Comparison of ENCODE assay signal across 40 cellular contexts in the genomic region with DNA sequence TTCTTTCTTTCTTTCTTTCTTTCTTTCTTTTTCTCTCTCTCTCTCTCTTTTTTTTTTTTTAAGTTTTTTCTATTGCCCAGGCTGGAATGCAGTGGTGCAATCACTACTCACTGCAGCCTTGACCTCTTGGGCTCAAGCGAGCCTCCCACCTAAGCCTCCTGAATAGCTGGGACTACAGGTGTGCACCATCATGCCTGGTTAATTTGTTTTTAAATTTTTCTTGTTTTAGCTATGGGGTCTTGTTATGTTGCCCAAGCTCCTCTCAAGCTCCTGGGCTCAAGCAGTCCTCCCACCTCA.
"Had no signal": no experiment of that assay in that cellular context is flagged by ENCODE, and none has a peak within 500 bp of the region (broad histone marks: within the 10 kb centered on the region; RNA-seq: fewer than 3 reads in every experiment).

No MANE protein-coding gene starts in this region.

- H3K9me3 Mint-ChIP-seq: activated naive CD4-positive, alpha-beta T cell treated with anti-CD3 and anti-CD28 coated beads for 36 hours; activated naive CD4-positive, alpha-beta T cell treated with anti-CD3 and anti-CD28 coated beads, Interleukin-2, amount 10 ng/mL, durations not matched to agents 7 days and 5 days; activated naive CD4-positive, alpha-beta T cell treated with anti-CD3 and anti-CD28 coated beads, Interleukin-2, amount 50 U/mL, for 24 hours; activated naive CD4-positive, alpha-beta T cell treated with anti-CD3 and anti-CD28 coated beads, Interleukin-2, amount 50 U/mL, for 72 hours; activated naive CD8-positive, alpha-beta T cell treated with anti-CD3 and anti-CD28 coated beads for 36 hours; activated naive CD8-positive, alpha-beta T cell treated with anti-CD3 and anti-CD28 coated beads, Interleukin-2, amount 10 ng/mL, durations not matched to agents 7 days and 5 days; activated naive CD8-positive, alpha-beta T cell treated with anti-CD3 and anti-CD28 coated beads, Interleukin-2, amount 50 U/mL, for 24 hours; activated T-cell treated with anti-CD3 and anti-CD28 coated beads, Interleukin-2, amount 50 U/mL, for 24 hours; activated T-cell treated with anti-CD3 and anti-CD28 coated beads, Interleukin-2, amount 50 U/mL, for 4 hours; activated T-cell treated with anti-CD3 and anti-CD28 coated beads, Interleukin-2, amount 50 U/mL, for 72 hours; activated T-helper 1 cell treated with anti-CD3 and anti-CD28 coated beads, Interleukin-12 subunit alpha, Interleukin-12 subunit beta, Interleukin-2, Interleukin-4 antibody, amounts not matched to agents 30 ng/mL and 10 ng/mL and 1 ng/mL, durations not matched to agents 14 hours and 24 hours and 36 hours; activated T-helper 17 cell treated with anti-CD3 and anti-CD28 coated beads, Interleukin-2, amount 50 U/mL, for 72 hours; activated T-helper 2 cell treated with anti-CD3 and anti-CD28 coated beads, Interferon-gamma antibody, Interleukin-2, Interleukin-4, amounts not matched to agents 10 μg/mL and 5 μg/mL and 100 μg/mL, durations not matched to agents 14 hours and 24 hours and 36 hours; central memory CD8-positive, alpha-beta T cell had no signal

- H3K27ac ChIP-seq: adrenal gland, ascending aorta, body of pancreas, brain microvascular endothelial cell, breast epithelium, cardiac muscle cell had no signal

- H3K27me3 Mint-ChIP-seq: activated naive CD4-positive, alpha-beta T cell treated with anti-CD3 and anti-CD28 coated beads, Interleukin-2, amount 50 U/mL, for 24 hours; activated naive CD8-positive, alpha-beta T cell treated with anti-CD3 and anti-CD28 coated beads for 36 hours; activated T-helper 17 cell treated with anti-CD3 and anti-CD28 coated beads, Interleukin-2, amount 50 U/mL, for 72 hours; brain had no signal

- H3K4me3 ChIP-seq: adrenal gland, ascending aorta, body of pancreas, breast epithelium, cardiac muscle cell had no signal

- H3K4me1 Mint-ChIP-seq: activated naive CD4-positive, alpha-beta T cell treated with anti-CD3 and anti-CD28 coated beads, Interleukin-2, amount 10 ng/mL, durations not matched to agents 7 days and 5 days; activated naive CD4-positive, alpha-beta T cell treated with anti-CD3 and anti-CD28 coated beads, Interleukin-2, amount 50 U/mL, for 24 hours; activated naive CD8-positive, alpha-beta T cell treated with anti-CD3 and anti-CD28 coated beads for 36 hours; activated naive CD8-positive, alpha-beta T cell treated with anti-CD3 and anti-CD28 coated beads, Interleukin-2, amount 10 ng/mL, durations not matched to agents 7 days and 5 days; activated naive CD8-positive, alpha-beta T cell treated with anti-CD3 and anti-CD28 coated beads, Interleukin-2, amount 50 U/mL, for 24 hours; activated T-helper 17 cell treated with anti-CD3 and anti-CD28 coated beads, Interleukin-2, amount 50 U/mL, for 72 hours; brain; central memory CD8-positive, alpha-beta T cell had no signal

- H3K4me3 Mint-ChIP-seq: activated naive CD4-positive, alpha-beta T cell treated with anti-CD3 and anti-CD28 coated beads for 36 hours; activated naive CD4-positive, alpha-beta T cell treated with anti-CD3 and anti-CD28 coated beads, Interleukin-2, amount 10 ng/mL, durations not matched to agents 7 days and 5 days; activated naive CD4-positive, alpha-beta T cell treated with anti-CD3 and anti-CD28 coated beads, Interleukin-2, amount 50 U/mL, for 24 hours; activated naive CD8-positive, alpha-beta T cell; activated naive CD8-positive, alpha-beta T cell treated with anti-CD3 and anti-CD28 coated beads for 36 hours; activated naive CD8-positive, alpha-beta T cell treated with anti-CD3 and anti-CD28 coated beads, Interleukin-2, amount 10 ng/mL, durations not matched to agents 7 days and 5 days; activated naive CD8-positive, alpha-beta T cell treated with anti-CD3 and anti-CD28 coated beads, Interleukin-2, amount 50 U/mL, for 24 hours; activated T-cell treated with anti-CD3 and anti-CD28 coated beads, Interleukin-2, amount 50 U/mL, for 24 hours; activated T-cell treated with anti-CD3 and anti-CD28 coated beads, Interleukin-2, amount 50 U/mL, for 4 hours; activated T-cell treated with anti-CD3 and anti-CD28 coated beads, Interleukin-2, amount 50 U/mL, for 72 hours; activated T-helper 1 cell treated with anti-CD3 and anti-CD28 coated beads, Interleukin-12 subunit alpha, Interleukin-12 subunit beta, Interleukin-2, Interleukin-4 antibody, amounts not matched to agents 30 ng/mL and 10 ng/mL and 1 ng/mL, durations not matched to agents 14 hours and 24 hours and 36 hours; activated T-helper 17 cell treated with anti-CD3 and anti-CD28 coated beads, Interleukin-2, amount 50 U/mL, for 72 hours; brain; central memory CD8-positive, alpha-beta T cell had no signal

- H3K9me3 ChIP-seq: adrenal gland, ascending aorta, body of pancreas, breast epithelium had no signal

- FAIRE-seq: astrocyte, bronchial epithelial cell had no signal

- H3K27me3 ChIP-seq: adrenal gland, ascending aorta, body of pancreas, brain microvascular endothelial cell, breast epithelium, cardiac muscle cell had no signal

- ATAC-seq: activated naive CD4-positive, alpha-beta T cell treated with anti-CD3 and anti-CD28 coated beads, Interleukin-2, amount 50 U/mL, for 72 hours; activated naive CD8-positive, alpha-beta T cell treated with anti-CD3 and anti-CD28 coated beads, Interleukin-2, amount 50 U/mL, for 24 hours; activated T-cell treated with anti-CD3 and anti-CD28 coated beads, Interleukin-2, amount 50 U/mL, for 4 hours; activated T-cell treated with anti-CD3 and anti-CD28 coated beads, Interleukin-2, amount 50 U/mL, for 72 hours; activated T-helper 17 cell treated with anti-CD3 and anti-CD28 coated beads, Interleukin-2, amount 50 U/mL, for 72 hours; body of pancreas had no signal

- H3K4me1 ChIP-seq: adrenal gland, ascending aorta, body of pancreas, breast epithelium had no signal

- DNase-seq: activated effector memory CD4-positive, alpha-beta T cell treated with anti-CD3 and anti-CD28 coated beads, Interleukin-2, amount 50 U/mL, for 16 hours; activated effector memory CD4-positive, alpha-beta T cell treated with Interleukin-2 at 50 U/mL for 16 hours; activated gamma-delta T cell; activated gamma-delta T cell treated with Interleukin-2 at 50 U/mL for 16 hours; activated naive CD4-positive, alpha-beta T cell; activated naive CD4-positive, alpha-beta T cell treated with anti-CD3 and anti-CD28 coated beads for 36 hours; activated naive CD4-positive, alpha-beta T cell treated with anti-CD3 and anti-CD28 coated beads, Interleukin-2, amount 10 ng/mL, durations not matched to agents 7 days and 5 days; activated naive CD4-positive, alpha-beta T cell treated with anti-CD3 and anti-CD28 coated beads, Interleukin-2, amount 50 U/mL, for 16 hours; activated naive CD4-positive, alpha-beta T cell treated with Interleukin-2 at 50 U/mL for 16 hours; activated naive CD8-positive, alpha-beta T cell treated with anti-CD3 and anti-CD28 coated beads for 36 hours; activated naive CD8-positive, alpha-beta T cell treated with anti-CD3 and anti-CD28 coated beads, Interleukin-2, amount 10 ng/mL, durations not matched to agents 7 days and 5 days; activated naive CD8-positive, alpha-beta T cell treated with anti-CD3 and anti-CD28 coated beads, Interleukin-2, amount 50 U/mL, for 24 hours; activated T-cell treated with anti-CD3 and anti-CD28 coated beads, Interleukin-2, amount 50 U/mL, for 1 hour; activated T-cell treated with anti-CD3 and anti-CD28 coated beads, Interleukin-2, amount 50 U/mL, for 24 hours; activated T-cell treated with anti-CD3 and anti-CD28 coated beads, Interleukin-2, amount 50 U/mL, for 4 hours; activated T-cell treated with anti-CD3 and anti-CD28 coated beads, Interleukin-2, amount 50 U/mL, for 48 hours; activated T-cell treated with anti-CD3 and anti-CD28 coated beads, Interleukin-2, amount 50 U/mL, for 72 hours; adrenal gland; amniotic stem cell; amygdala; anterior cingulate cortex; aorta; body of pancreas; brain microvascular endothelial cell; caudate nucleus; central memory CD4-positive, alpha-beta T cell; cerebellar nuclear complex had no signal

- H3K36me3 Mint-ChIP-seq: activated naive CD4-positive, alpha-beta T cell treated with anti-CD3 and anti-CD28 coated beads, Interleukin-2, amount 10 ng/mL, durations not matched to agents 7 days and 5 days; activated naive CD8-positive, alpha-beta T cell; activated naive CD8-positive, alpha-beta T cell treated with anti-CD3 and anti-CD28 coated beads for 36 hours; activated naive CD8-positive, alpha-beta T cell treated with anti-CD3 and anti-CD28 coated beads, Interleukin-2, amount 10 ng/mL, durations not matched to agents 7 days and 5 days; brain had no signal

- H3K27ac Mint-ChIP-seq: activated naive CD4-positive, alpha-beta T cell treated with anti-CD3 and anti-CD28 coated beads for 36 hours; activated naive CD4-positive, alpha-beta T cell treated with anti-CD3 and anti-CD28 coated beads, Interleukin-2, amount 10 ng/mL, durations not matched to agents 7 days and 5 days; activated naive CD4-positive, alpha-beta T cell treated with anti-CD3 and anti-CD28 coated beads, Interleukin-2, amount 50 U/mL, for 24 hours; activated naive CD4-positive, alpha-beta T cell treated with anti-CD3 and anti-CD28 coated beads, Interleukin-2, amount 50 U/mL, for 72 hours; activated naive CD8-positive, alpha-beta T cell; activated naive CD8-positive, alpha-beta T cell treated with anti-CD3 and anti-CD28 coated beads for 36 hours; activated naive CD8-positive, alpha-beta T cell treated with anti-CD3 and anti-CD28 coated beads, Interleukin-2, amount 10 ng/mL, durations not matched to agents 7 days and 5 days; activated naive CD8-positive, alpha-beta T cell treated with anti-CD3 and anti-CD28 coated beads, Interleukin-2, amount 50 U/mL, for 24 hours; activated T-cell treated with anti-CD3 and anti-CD28 coated beads, Interleukin-2, amount 50 U/mL, for 24 hours; activated T-cell treated with anti-CD3 and anti-CD28 coated beads, Interleukin-2, amount 50 U/mL, for 72 hours; activated T-helper 1 cell treated with anti-CD3 and anti-CD28 coated beads, Interleukin-12 subunit alpha, Interleukin-12 subunit beta, Interleukin-2, Interleukin-4 antibody, amounts not matched to agents 30 ng/mL and 10 ng/mL and 1 ng/mL, durations not matched to agents 14 hours and 24 hours and 36 hours; activated T-helper 17 cell treated with anti-CD3 and anti-CD28 coated beads, Interleukin-2, amount 50 U/mL, for 72 hours; activated T-helper 2 cell treated with anti-CD3 and anti-CD28 coated beads, Interferon-gamma antibody, Interleukin-2, Interleukin-4, amounts not matched to agents 10 μg/mL and 5 μg/mL and 100 μg/mL, durations not matched to agents 14 hours and 24 hours and 36 hours; brain had no signal

- H3K36me3 ChIP-seq: adrenal gland, ascending aorta, brain microvascular endothelial cell, breast epithelium, cardiac muscle cell had no signal
